16 cellular contexts compared by ENCODE assay signal in the genomic region with DNA sequence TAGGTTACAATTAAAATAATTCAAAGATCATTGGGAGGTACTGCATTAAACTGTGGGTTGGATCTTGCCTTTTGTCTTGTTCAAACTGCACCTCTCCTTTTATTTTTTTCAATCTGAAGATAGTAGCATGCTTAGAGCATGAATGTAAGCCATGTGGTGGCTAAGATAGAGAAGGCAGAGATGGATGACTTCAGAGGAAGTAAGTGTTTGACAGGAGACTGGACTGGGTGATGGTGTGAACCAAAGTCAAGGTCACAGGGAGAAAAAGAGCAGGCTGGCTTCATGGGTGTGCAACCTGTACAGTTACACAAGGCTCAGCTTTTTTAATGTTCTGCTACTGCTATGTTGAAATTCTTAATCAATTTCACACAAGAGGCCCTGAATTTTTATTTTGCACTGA.
DNase-seq lines count a peak whose midpoint lies in the region; ATAC-seq and TF ChIP-seq lines count a peak whose summit lies in the region.
"Had no signal": no experiment of that assay in that cellular context is flagged by ENCODE, and none has a peak within 500 bp of the region (broad histone marks: within the 10 kb centered on the region; RNA-seq: fewer than 3 reads in every experiment).

No MANE protein-coding gene starts in this region.

- no peaks in the 10 kb centered on the region for H3K9me2 ChIP-seq in GM23338 (ENCODE audit: insufficient read depth)

- no peak overlapping the region for H3K4me2 ChIP-seq in GM23338

- H3K36me3 Mint-ChIP-seq in immature natural killer cell (no peaks in the 10 kb centered on the region), GM23338 (ENCODE audit: low read depth) (peaks cover 3% of the 10 kb centered on the region; the same call in 1 of the 3 replicates)

- H3K4me1 Mint-ChIP-seq in immature natural killer cell (peaks cover 8 to 10% of the 10 kb centered on the region in 2 donors), GM23338 (peaks cover 4% of the 10 kb centered on the region; the same call in 1 of the 3 replicates)

- no peak for ATAC-seq in GM23338

- H3K27me3 ChIP-seq in GM23338 (ENCODE audit: insufficient read depth) = no peaks in the 10 kb centered on the region
- H3K27me3 ChIP-seq: breast epithelium, thyroid gland had no signal

- H3K27me3 Mint-ChIP-seq in immature natural killer cell (ENCODE audit: low read depth in 3 of 3) = no peaks in the 10 kb centered on the region
- H3K27me3 Mint-ChIP-seq in GM23338 (ENCODE audit: insufficient read depth, low read depth, poor library complexity) = no peaks in the 10 kb centered on the region
- H3K27me3 Mint-ChIP-seq: CD4-positive, alpha-beta memory T cell had no signal

- H3F3A ChIP-seq in GM23338 (replicated peaks; ENCODE audit: low read depth) = no peaks in the 10 kb centered on the region

- no peaks in the 10 kb centered on the region for H3K79me2 ChIP-seq in GM23338 (replicated peaks; ENCODE audit: insufficient read depth)

- TF ChIP-seq CTCF in choroid plexus epithelial cell (conservative IDR thresholded peaks at IDR 0.05; ENCODE audit: low read depth, low read length) (no peak), GM23338 (conservative IDR thresholded peaks at IDR 0.05; ENCODE audit: low read depth in 2 of 2) (no peak)

- DNase-seq in GM03348 (ENCODE audit: low spot score) (peak; percentile 16), choroid plexus epithelial cell (ENCODE audit: low read depth) (peak; percentile 62), myocyte (ENCODE audit: low read depth) (peak; percentile 27), immature natural killer cell (no peak), NCI-H510A treated with DMSO at 0.1 percent for 48 hours (lab: John Stamatoyannopoulos, UW) (no peak), GM23338 (ENCODE audit: low spot score) (no peak)
- DNase-seq in Jurkat, Clone E6-1 (ENCODE audit: low read depth, low spot score) = peak; percentile 8
- DNase-seq: activated CD4-positive, alpha-beta T cell treated with anti-CD3 and anti-CD28 coated beads, Interleukin-2, amount 50 U/mL, for 1 hour; activated effector memory CD4-positive, alpha-beta T cell treated with Interleukin-2 at 50 U/mL for 16 hours; CD4-positive, alpha-beta memory T cell; hypothalamus; mammary epithelial cell; NCI-H1105; NCI-H524; thyroid gland had no signal

- no peak overlapping the region for H3K4me3 ChIP-seq in Jurkat, Clone E6-1 (ENCODE audit: low read length)
- H3K4me3 ChIP-seq in choroid plexus epithelial cell (ENCODE audit: low read depth, low read length) (no peak overlapping the region), GM23338 (no peak overlapping the region)
- H3K4me3 ChIP-seq: breast epithelium, thyroid gland had no signal

- H3K9me3 Mint-ChIP-seq in immature natural killer cell = peaks cover 0 to 2% (median 0%) of the 10 kb centered on the region in 6 donors
- H3K9me3 Mint-ChIP-seq in GM23338 = peaks cover 5% of the 10 kb centered on the region; the same call in 2 of the 3 replicates

- H3K36me3 ChIP-seq in GM23338 (ENCODE audit: insufficient read depth) = no peaks in the 10 kb centered on the region
- H3K36me3 ChIP-seq: breast epithelium, thyroid gland had no signal

- H4K20me1 ChIP-seq in GM23338 (replicated peaks; ENCODE audit: insufficient read depth) = no peaks in the 10 kb centered on the region

- H3K4me1 ChIP-seq in GM23338 (ENCODE audit: insufficient read depth) = no peaks in the 10 kb centered on the region
- H3K4me1 ChIP-seq: breast epithelium had no signal

- H2AFZ ChIP-seq in GM23338 = no peak overlapping the region

- H3K4me3 Mint-ChIP-seq in immature natural killer cell (no peak overlapping the region), GM23338 (no peak overlapping the region)
- H3K4me3 Mint-ChIP-seq: CD4-positive, alpha-beta memory T cell had no signal

- H3K27ac Mint-ChIP-seq in immature natural killer cell (peak overlapping the region in 2 of 6 donors; percentile 0 to 62), GM23338 (no peak overlapping the region)

- no peak overlapping the region for H3K27ac ChIP-seq in GM23338 (ENCODE audit: low read depth)
- H3K27ac ChIP-seq: breast epithelium, thyroid gland had no signal

TF ChIP-seq in GM23338, 12 proteins besides CTCF, POLR2A, EP300 and RAD21 (continues in another document):
- TF ChIP-seq NANOG (IDR thresholded peaks at IDR 0.05; ENCODE audit: borderline replicate concordance) (no peak), CREB1 (CRISPR knock-in tag; IDR thresholded peaks at IDR 0.05; ENCODE audit: low read depth) (no peak), STAT1 (IDR thresholded peaks at IDR 0.05; ENCODE audit: unreplicated experiment) (no peak), ZNF114 (CRISPR knock-in tag; IDR thresholded peaks at IDR 0.05) (no peak), EZH2 (IDR thresholded peaks at IDR 0.05; ENCODE audit: low read depth, unreplicated experiment) (no peak), ZNF331 (CRISPR knock-in tag; IDR thresholded peaks at IDR 0.05; ENCODE audit: low read depth) (no peak), POLR2AphosphoS5 (IDR thresholded peaks at IDR 0.05; ENCODE audit: low read depth) (no peak), EZH2phosphoT487 (IDR thresholded peaks at IDR 0.05; ENCODE audit: unreplicated experiment) (no peak)
- TF ChIP-seq, protein P1, sequence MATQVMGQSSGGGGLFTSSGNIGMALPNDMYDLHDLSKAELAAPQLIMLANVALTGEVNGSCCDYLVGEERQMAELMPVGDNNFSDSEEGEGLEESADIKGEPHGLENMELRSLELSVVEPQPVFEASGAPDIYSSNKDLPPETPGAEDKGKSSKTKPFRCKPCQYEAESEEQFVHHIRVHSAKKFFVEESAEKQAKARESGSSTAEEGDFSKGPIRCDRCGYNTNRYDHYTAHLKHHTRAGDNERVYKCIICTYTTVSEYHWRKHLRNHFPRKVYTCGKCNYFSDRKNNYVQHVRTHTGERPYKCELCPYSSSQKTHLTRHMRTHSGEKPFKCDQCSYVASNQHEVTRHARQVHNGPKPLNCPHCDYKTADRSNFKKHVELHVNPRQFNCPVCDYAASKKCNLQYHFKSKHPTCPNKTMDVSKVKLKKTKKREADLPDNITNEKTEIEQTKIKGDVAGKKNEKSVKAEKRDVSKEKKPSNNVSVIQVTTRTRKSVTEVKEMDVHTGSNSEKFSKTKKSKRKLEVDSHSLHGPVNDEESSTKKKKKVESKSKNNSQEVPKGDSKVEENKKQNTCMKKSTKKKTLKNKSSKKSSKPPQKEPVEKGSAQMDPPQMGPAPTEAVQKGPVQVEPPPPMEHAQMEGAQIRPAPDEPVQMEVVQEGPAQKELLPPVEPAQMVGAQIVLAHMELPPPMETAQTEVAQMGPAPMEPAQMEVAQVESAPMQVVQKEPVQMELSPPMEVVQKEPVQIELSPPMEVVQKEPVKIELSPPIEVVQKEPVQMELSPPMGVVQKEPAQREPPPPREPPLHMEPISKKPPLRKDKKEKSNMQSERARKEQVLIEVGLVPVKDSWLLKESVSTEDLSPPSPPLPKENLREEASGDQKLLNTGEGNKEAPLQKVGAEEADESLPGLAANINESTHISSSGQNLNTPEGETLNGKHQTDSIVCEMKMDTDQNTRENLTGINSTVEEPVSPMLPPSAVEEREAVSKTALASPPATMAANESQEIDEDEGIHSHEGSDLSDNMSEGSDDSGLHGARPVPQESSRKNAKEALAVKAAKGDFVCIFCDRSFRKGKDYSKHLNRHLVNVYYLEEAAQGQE (IDR thresholded peaks at IDR 0.05; ENCODE audit: unreplicated experiment) = no peak
- TF ChIP-seq, protein P2, sequence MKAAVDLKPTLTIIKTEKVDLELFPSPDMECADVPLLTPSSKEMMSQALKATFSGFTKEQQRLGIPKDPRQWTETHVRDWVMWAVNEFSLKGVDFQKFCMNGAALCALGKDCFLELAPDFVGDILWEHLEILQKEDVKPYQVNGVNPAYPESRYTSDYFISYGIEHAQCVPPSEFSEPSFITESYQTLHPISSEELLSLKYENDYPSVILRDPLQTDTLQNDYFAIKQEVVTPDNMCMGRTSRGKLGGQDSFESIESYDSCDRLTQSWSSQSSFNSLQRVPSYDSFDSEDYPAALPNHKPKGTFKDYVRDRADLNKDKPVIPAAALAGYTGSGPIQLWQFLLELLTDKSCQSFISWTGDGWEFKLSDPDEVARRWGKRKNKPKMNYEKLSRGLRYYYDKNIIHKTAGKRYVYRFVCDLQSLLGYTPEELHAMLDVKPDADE (IDR thresholded peaks at IDR 0.05) = no peak

Comparison
In these comparisons a context has a peak if more than half of its experiments do, and no peak if none do; other contexts are left out.
1. DNase-seq: peak in GM03348 (single experiment), Jurkat, Clone E6-1 (single experiment), choroid plexus epithelial cell (single experiment) and myocyte (single experiment); none in immature natural killer cell (0 of 3), NCI-H510A treated with DMSO at 0.1 percent for 48 hours (single experiment) and GM23338 (single experiment).